ENCODE assay signal across 9 cellular contexts in genomic region chr20:3932277-3933073, GRCh38. TPM values are rescaled to one million over a fixed set of nuclear protein-coding genes. Genes with fewer than 3 reads are reported as not detected.
DNase-seq lines count a peak whose midpoint lies in the region; ATAC-seq and TF ChIP-seq lines count a peak whose summit lies in the region.
"Had no signal": no experiment of that assay in that cellular context is flagged by ENCODE, and none has a peak within 500 bp of the region (broad histone marks: within the 10 kb centered on the region; RNA-seq: fewer than 3 reads in every experiment).

No MANE protein-coding gene starts in this region.

- TF ChIP-seq CTCF in VCaP (conservative IDR thresholded peaks at IDR 0.05) = no peak
- no peak for TF ChIP-seq CTCF in spleen (IDR thresholded peaks at IDR 0.05 in 8 of 11, conservative IDR thresholded peaks at IDR 0.05 in 3 of 11)

- ATAC-seq in HG02981 (IDR thresholded peaks at IDR 0.05; ENCODE audit: unreplicated experiment) (no peak), HG03139 (IDR thresholded peaks at IDR 0.05; ENCODE audit: unreplicated experiment) (no peak)

- H3K36me3 ChIP-seq in spleen = peaks cover 0 to 65% (median 4%) of the 10 kb centered on the region in 6 donors

- WGBS in spleen, 5 donors = 50 to 63% (median 55%) methylated on average over 10 of the region's 10 CpGs

- H3K9me3 ChIP-seq in spleen = peaks cover 0 to 2% (median 0%) of the 10 kb centered on the region in 8 donors

- H3K4me3 ChIP-seq in spleen = peak overlapping the region; percentile 11 to 62 (median 20)

- DNase-seq in DMS153 treated with DMSO at 0.1 percent for 48 hours (lab: John Stamatoyannopoulos, UW; ENCODE audit: unreplicated experiment) (peak; percentile 31), DMS153 (lab: John Stamatoyannopoulos, UW) (no peak), glomerular endothelial cell (ENCODE audit: extremely low read depth, low read depth, low spot score) (peak; percentile 27), spleen (no peak), mucosa of gallbladder (ENCODE audit: low spot score) (no peak)
- DNase-seq: activated CD4-positive, alpha-beta T cell treated with anti-CD3 and anti-CD28 coated beads, Interleukin-2, amount 50 U/mL, for 4 hours had no signal

- no peak for TF ChIP-seq POLR2A in spleen (IDR thresholded peaks at IDR 0.05)

- H3K27ac ChIP-seq in VCaP (0 out of 2 replicates have a peak overlapping the region, but pooled peaks have one; percentile 1), spleen (peak overlapping the region; percentile 62 to 85 (median 75))

- no peaks in the 10 kb centered on the region for H3K27me3 ChIP-seq in spleen (replicated peaks in 1 of 7)

- H3K4me1 ChIP-seq in spleen = peaks cover 5 to 82% (median 53%) of the 10 kb centered on the region in 6 donors

- intact Hi-C loops in spleen (cut with DNase I; ENCODE audit: low total_unique reads) = no loop called here

RNA-seq across cellular contexts. Expression of gene PANK2, which starts 43.3 kb away (rescaled TPM):
- total RNA-seq in glomerular endothelial cell (40.6 and 48.7 TPM in 2 replicates), spleen (10 to 100 TPM; 45.5 to 74.4 (median 67.9) TPM), mucosa of gallbladder (32.5 TPM)
- 10 to 100 TPM; 23.0 to 36.2 (median 32.3) TPM for polyA plus RNA-seq in spleen

Comparison
In these comparisons a context has a peak if more than half of its experiments do, and no peak if none do; other contexts are left out.
1. DNase-seq: peak in DMS153 treated with DMSO at 0.1 percent for 48 hours (single experiment) and glomerular endothelial cell (single experiment); none in DMS153 (single experiment), spleen (single experiment) and mucosa of gallbladder (single experiment).